Comparison of ENCODE assay signal across 31 cellular contexts in genomic region chr1:6955357-6956154, GRCh38.
DNase-seq lines count a peak whose midpoint lies in the region; ATAC-seq and TF ChIP-seq lines count a peak whose summit lies in the region.
"Had no signal": no experiment of that assay in that cellular context is flagged by ENCODE, and none has a peak within 500 bp of the region (broad histone marks: within the 10 kb centered on the region; RNA-seq: fewer than 3 reads in every experiment).

No MANE protein-coding gene starts in this region.

- H3K27ac ChIP-seq in RWPE2 (ENCODE audit: poor library complexity, severe bottlenecking) (no peak overlapping the region), adrenal gland (no peak overlapping the region)
- H3K27ac ChIP-seq: 22Rv1, ascending aorta, C4-2B, coronary artery, esophagus squamous epithelium, hepatocyte, left lung, sigmoid colon, vagina had no signal

- TF ChIP-seq CTCF in RWPE2 (IDR thresholded peaks at IDR 0.05; ENCODE audit: poor library complexity, severe bottlenecking) = no peak
- no peak for TF ChIP-seq CTCF in adrenal gland (IDR thresholded peaks at IDR 0.05)

- WGBS in adrenal gland, 4 donors = 75 to 86% (median 78%) methylated on average over 8 to 17 of the region's 17 CpGs

- TF ChIP-seq POLR2A in adrenal gland (IDR thresholded peaks at IDR 0.05) = no peak

- H3K4me3 ChIP-seq in RWPE2 (ENCODE audit: severe bottlenecking) (no peak overlapping the region), adrenal gland (no peak overlapping the region)
- H3K4me3 ChIP-seq: ascending aorta, coronary artery, esophagus squamous epithelium, hepatocyte, left lung, sigmoid colon, vagina had no signal

- peak; percentile 20 to 48 (median 47) for DNase-seq in NCI-H1417 (lab: John Stamatoyannopoulos, UW)
- DNase-seq in NCI-H1417 treated with DMSO at 0.1 percent for 48 hours (lab: John Stamatoyannopoulos, UW) = no peak
- DNase-seq in HT-29 (ENCODE audit: low spot score) = peak; percentile 7
- DNase-seq in RWPE2 (ENCODE audit: low spot score) = no peak
- DNase-seq in left kidney (ENCODE audit: low read depth, low spot score) = peak; percentile 37
- DNase-seq in adrenal gland = no peak
- DNase-seq in NCI-H1105 (lab: John Stamatoyannopoulos, UW) = no peak
- no peak for DNase-seq in stimulated activated CD8-positive, alpha-beta memory T cell treated with anti-CD3 and anti-CD28 coated beads, Interleukin-4, amount 100 ng/mL, for 48 hours
- DNase-seq: activated CD4-positive, alpha-beta T cell treated with anti-CD3 and anti-CD28 coated beads for 48 hours; activated CD8-positive, alpha-beta memory T cell treated with anti-CD3 and anti-CD28 coated beads for 24 hours; activated effector memory CD4-positive, alpha-beta T cell treated with Interleukin-2 at 50 U/mL for 16 hours; Calu3; effector memory CD8-positive, alpha-beta T cell; EL; esophagus squamous epithelium; immature natural killer cell; Karpas-422; left lung; mesendoderm; NCI-H1092 treated with DMSO at 0.1 percent for 48 hours; SHP77 treated with DMSO at 0.1 percent for 48 hours; sigmoid colon; stimulated activated CD4-positive, alpha-beta T cell treated with anti-CD3 and anti-CD28 coated beads, Interleukin-15, amount 100 ng/mL, for 24 hours had no signal

- peaks cover 2% of the 10 kb centered on the region for H3K4me1 ChIP-seq in RWPE2 (ENCODE audit: insufficient read depth, poor library complexity, severe bottlenecking)
- H3K4me1 ChIP-seq in adrenal gland (replicated peaks in 1 of 2) = peaks cover 7 to 22% of the 10 kb centered on the region in 2 donors
- H3K4me1 ChIP-seq: left lung, sigmoid colon had no signal

- ATAC-seq in RWPE2 (ENCODE audit: low read depth) = peak; percentile 10; the same call in 1 of the 3 replicates
- ATAC-seq: effector memory CD8-positive, alpha-beta T cell; HepG2; Panc1 had no signal

- no peaks in the 10 kb centered on the region for H3K36me3 ChIP-seq in RWPE2 (ENCODE audit: low read depth)
- H3K36me3 ChIP-seq in adrenal gland (replicated peaks in 1 of 2) = no peaks in the 10 kb centered on the region
- H3K36me3 ChIP-seq: ascending aorta, esophagus squamous epithelium, left lung, sigmoid colon, vagina had no signal

- intact Hi-C loops in adrenal gland (cut with DNase I) = no loop called here

- H3K9me3 ChIP-seq in RWPE2 (ENCODE audit: severe bottlenecking) (no peaks in the 10 kb centered on the region), adrenal gland (replicated peaks in 1 of 3) (no peaks in the 10 kb centered on the region)
- H3K9me3 ChIP-seq: ascending aorta, esophagus squamous epithelium, left lung, sigmoid colon, vagina had no signal

- H3K27me3 ChIP-seq in RWPE2 (ENCODE audit: insufficient read depth, poor library complexity, severe bottlenecking) (no peaks in the 10 kb centered on the region), adrenal gland (no peaks in the 10 kb centered on the region)
- H3K27me3 ChIP-seq: ascending aorta, hepatocyte, left lung, vagina had no signal

Comparison
In these comparisons a context has a peak if more than half of its experiments do, and no peak if none do; other contexts are left out.
1. DNase-seq: peak in NCI-H1417 (3 of 3), HT-29 (single experiment) and left kidney (single experiment); none in NCI-H1417 treated with DMSO at 0.1 percent for 48 hours (single experiment), RWPE2 (single experiment), adrenal gland (0 of 7), NCI-H1105 (single experiment) and stimulated activated CD8-positive, alpha-beta memory T cell treated with anti-CD3 and anti-CD28 coated beads, Interleukin-4, amount 100 ng/mL, for 48 hours (single experiment).